In the genomic region with DNA sequence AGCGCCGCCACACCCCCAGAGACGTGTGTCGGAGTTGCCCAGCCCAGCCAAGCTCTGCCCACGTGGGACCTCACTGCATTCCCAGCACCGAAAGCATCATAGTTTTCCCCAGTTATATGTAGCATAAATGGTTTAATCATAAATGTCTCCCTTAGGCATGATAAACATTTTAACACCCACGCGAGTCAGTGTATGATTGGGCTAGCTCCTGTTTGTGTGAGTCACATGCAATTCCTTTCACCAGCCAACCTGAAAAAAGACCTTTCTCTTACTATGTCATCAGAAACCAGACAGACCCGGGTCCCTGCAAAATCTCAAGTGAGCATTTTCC, we compare ENCODE assay signal across 9 cellular contexts. TPM values are rescaled to one million over a fixed set of nuclear protein-coding genes. Genes with fewer than 3 reads are reported as not detected.
DNase-seq lines count a peak whose midpoint lies in the region; ATAC-seq and TF ChIP-seq lines count a peak whose summit lies in the region.
"Had no signal": no experiment of that assay in that cellular context is flagged by ENCODE, and none has a peak within 500 bp of the region (broad histone marks: within the 10 kb centered on the region; RNA-seq: fewer than 3 reads in every experiment).

No MANE protein-coding gene starts in this region.

- peaks cover 5% of the 10 kb centered on the region for H3K27me3 Mint-ChIP-seq in activated CD4-positive, alpha-beta memory T cell treated with anti-CD3 and anti-CD28 coated beads for 36 hours
- peaks cover 2% of the 10 kb centered on the region for H3K27me3 Mint-ChIP-seq in glutamatergic neuron (ENCODE audit: unreplicated experiment)
- no peaks in the 10 kb centered on the region for H3K27me3 Mint-ChIP-seq in immature natural killer cell (ENCODE audit: low read depth in 3 of 3)

- H3K27ac ChIP-seq in C4-2B: peak overlapping the region; percentile 27

- no peak overlapping the region for H3K4me3 ChIP-seq in fibroblast of the aortic adventitia (ENCODE audit: low read depth, low read length)

- H3K27ac Mint-ChIP-seq in activated CD4-positive, alpha-beta memory T cell treated with anti-CD3 and anti-CD28 coated beads for 36 hours: peak overlapping the region; percentile 70
- H3K27ac Mint-ChIP-seq in glutamatergic neuron (ENCODE audit: unreplicated experiment) (no peak overlapping the region), immature natural killer cell (peak overlapping the region in 3 of 6 donors; percentile 21 to 67 (median 64))
- H3K27ac Mint-ChIP-seq: memory B cell had no signal

- POLR2A ChIA-PET in activated CD4-positive, alpha-beta memory T cell treated with anti-CD3 and anti-CD28 coated beads for 36 hours (lab: Charles Lee): interaction anchor here (0.6 to 1.2 kb wide), 2 partner anchors 11 to 34 kb away, joined by 5 read pairs; no protein-coding TSS in a partner anchor

- CTCF ChIA-PET in activated CD4-positive, alpha-beta memory T cell treated with anti-CD3 and anti-CD28 coated beads for 36 hours (lab: Charles Lee): interaction anchor here (0.9 to 8.5 kb wide), 7 partner anchors 10 to 112 kb away, joined by 3 to 124 read pairs (median 6); a partner anchor contains a TSS

- intact Hi-C loops in activated CD4-positive, alpha-beta memory T cell treated with anti-CD3 and anti-CD28 coated beads for 36 hours (cut with micrococcal nuclease): loop anchor here (1.0 to 5.0 kb wide), 3 partner anchors 10 to 75 kb away; a partner anchor contains a TSS
- intact Hi-C loops in sciatic nerve (cut with DNase I): no loop called here

- H3K9me3 Mint-ChIP-seq in activated CD4-positive, alpha-beta memory T cell treated with anti-CD3 and anti-CD28 coated beads for 36 hours: no peaks in the 10 kb centered on the region
- peaks cover 3% of the 10 kb centered on the region for H3K9me3 Mint-ChIP-seq in glutamatergic neuron (ENCODE audit: unreplicated experiment)
- H3K9me3 Mint-ChIP-seq in immature natural killer cell: no peaks in the 10 kb centered on the region
- H3K9me3 Mint-ChIP-seq: memory B cell had no signal

- no peak for TF ChIP-seq CTCF in C4-2B (conservative IDR thresholded peaks at IDR 0.05)
- TF ChIP-seq CTCF in fibroblast of the aortic adventitia (IDR thresholded peaks at IDR 0.05; ENCODE audit: insufficient read depth, low read length): no peak
- no peak for TF ChIP-seq CTCF in glutamatergic neuron (IDR thresholded peaks at IDR 0.05; ENCODE audit: partially characterized antibody, unreplicated experiment)

- ATAC-seq in sciatic nerve (peak; percentile 40), HG03439 (IDR thresholded peaks at IDR 0.05; ENCODE audit: unreplicated experiment) (no peak)

- H3K36me3 Mint-ChIP-seq in activated CD4-positive, alpha-beta memory T cell treated with anti-CD3 and anti-CD28 coated beads for 36 hours: peaks cover 7% of the 10 kb centered on the region
- H3K36me3 Mint-ChIP-seq in glutamatergic neuron (ENCODE audit: unreplicated experiment): no peaks in the 10 kb centered on the region
- H3K36me3 Mint-ChIP-seq in immature natural killer cell: peaks cover 0 to 7% (median 7%) of the 10 kb centered on the region in 3 donors

- DNase-seq in activated CD4-positive, alpha-beta memory T cell treated with anti-CD3 and anti-CD28 coated beads for 36 hours: peak; percentile 54
- DNase-seq in fibroblast of the aortic adventitia (ENCODE audit: low read depth): peak; percentile 55
- DNase-seq in sciatic nerve (ENCODE audit: low spot score): no peak
- no peak for DNase-seq in DMS53 (lab: John Stamatoyannopoulos, UW)
- DNase-seq in glutamatergic neuron: no peak
- DNase-seq in immature natural killer cell: no peak

- no peak overlapping the region for H3K4me3 Mint-ChIP-seq in activated CD4-positive, alpha-beta memory T cell treated with anti-CD3 and anti-CD28 coated beads for 36 hours
- H3K4me3 Mint-ChIP-seq in glutamatergic neuron (ENCODE audit: unreplicated experiment) (no peak overlapping the region), immature natural killer cell (no peak overlapping the region)
- H3K4me3 Mint-ChIP-seq: memory B cell had no signal

- peaks cover 25% of the 10 kb centered on the region for H3K4me1 Mint-ChIP-seq in activated CD4-positive, alpha-beta memory T cell treated with anti-CD3 and anti-CD28 coated beads for 36 hours (ENCODE audit: low read depth)
- H3K4me1 Mint-ChIP-seq in glutamatergic neuron (ENCODE audit: low read depth, unreplicated experiment) (peaks cover 1% of the 10 kb centered on the region), immature natural killer cell (peaks cover 0 to 5% of the 10 kb centered on the region in 2 donors)

RNA-seq across cellular contexts. Expression of a gene that starts 9.2 kb away (rescaled TPM):
- 10 to 100 TPM; 44.7 to 48.1 TPM for total RNA-seq in activated CD4-positive, alpha-beta memory T cell treated with anti-CD3 and anti-CD28 coated beads for 36 hours
- total RNA-seq in fibroblast of the aortic adventitia (ENCODE audit: low replicate concordance) (19.4 and 20.6 TPM in 2 replicates), sciatic nerve (43.2 TPM), glutamatergic neuron (ENCODE audit: unreplicated experiment) (74.7 TPM)
- 1 to 10 TPM; 3.3 to 8.6 (median 8.2) TPM for polyA plus RNA-seq in immature natural killer cell

RNA-seq across cellular contexts. Expression of a gene that starts 13.3 kb away (rescaled TPM):
- under 1 TPM in 1 of 2 experiments, not detected in 1; 0.19 TPM for total RNA-seq in activated CD4-positive, alpha-beta memory T cell treated with anti-CD3 and anti-CD28 coated beads for 36 hours
- total RNA-seq in fibroblast of the aortic adventitia (ENCODE audit: low replicate concordance) (not detected in 2 replicates), sciatic nerve (not detected), glutamatergic neuron (ENCODE audit: unreplicated experiment) (not detected)
- under 1 TPM in 1 of 3 donors, not detected in 2; 0.46 TPM for polyA plus RNA-seq in immature natural killer cell

RNA-seq across cellular contexts. Expression of a gene that starts 32.6 kb away (rescaled TPM):
- total RNA-seq in activated CD4-positive, alpha-beta memory T cell treated with anti-CD3 and anti-CD28 coated beads for 36 hours: not detected
- total RNA-seq in fibroblast of the aortic adventitia (ENCODE audit: low replicate concordance) (0.09 TPM in 1 of 2 replicates, not detected in the other), sciatic nerve (1.4 TPM), glutamatergic neuron (ENCODE audit: unreplicated experiment) (0.56 TPM)
- polyA plus RNA-seq in immature natural killer cell: 1 to 10 TPM in 1 of 3 donors, not detected in 2; 2.6 TPM

RNA-seq across cellular contexts. Expression of a gene that starts 32.7 kb away (rescaled TPM):
- total RNA-seq in activated CD4-positive, alpha-beta memory T cell treated with anti-CD3 and anti-CD28 coated beads for 36 hours: 10 to 100 TPM; 13.1 to 13.8 TPM
- total RNA-seq in fibroblast of the aortic adventitia (ENCODE audit: low replicate concordance) (12.5 and 18.7 TPM in 2 replicates), sciatic nerve (31.3 TPM), glutamatergic neuron (ENCODE audit: unreplicated experiment) (81.7 TPM)
- 10 to 100 TPM in 2 of 3 donors, 1 to 10 TPM in 1; 6.9 to 13.8 (median 12.2) TPM for polyA plus RNA-seq in immature natural killer cell

Comparison
In these comparisons a context has a peak if more than half of its experiments do, and no peak if none do; other contexts are left out.
1. DNase-seq: peak in activated CD4-positive, alpha-beta memory T cell treated with anti-CD3 and anti-CD28 coated beads for 36 hours (single experiment) and fibroblast of the aortic adventitia (single experiment); none in sciatic nerve (single experiment), DMS53 (single experiment), glutamatergic neuron (single experiment) and immature natural killer cell (0 of 3).